8 cellular contexts compared by ENCODE assay signal in the genomic region with DNA sequence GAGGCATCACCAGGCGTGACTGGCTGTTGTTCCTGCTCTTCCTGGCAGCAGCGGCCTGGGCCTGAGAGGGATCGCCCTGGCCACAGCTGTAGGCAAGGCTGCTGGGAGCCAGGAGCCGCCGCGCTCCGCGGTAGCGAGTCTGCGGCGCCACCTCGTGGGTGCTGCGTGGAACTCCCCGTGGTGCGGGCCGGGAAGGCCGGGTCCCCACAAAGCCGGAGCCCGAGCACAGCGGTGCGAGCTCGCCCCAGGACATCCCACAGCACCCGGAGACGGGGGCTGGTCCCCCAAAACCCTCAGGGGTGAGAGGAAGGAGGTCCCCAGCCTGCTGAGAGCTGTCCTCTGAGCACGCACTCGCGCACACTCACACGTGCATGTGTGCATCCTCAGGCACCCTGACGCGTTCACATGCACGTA.
DNase-seq lines count a peak whose midpoint lies in the region; ATAC-seq, FAIRE-seq and TF ChIP-seq lines count a peak whose summit lies in the region.
"Not testable (repeated sequence)": the region's sequence is repeated elsewhere in the genome, so short reads cannot be mapped to it uniquely, and the experiment has no call there.

No MANE protein-coding gene starts in this region.

- not testable (repeated sequence) for FAIRE-seq in A549 (lab: Jason Lieb, UNC)

- TF ChIP-seq RAD21 in A549 (conservative IDR thresholded peaks at IDR 0.05 in 1 of 2, IDR thresholded peaks at IDR 0.05 in 1 of 2): peak; percentile 69 to 87

- WGBS in A549 (ENCODE audit: missing lambda C conversion rate): 30% methylated on average over 20 of the region's 31 CpGs
- 23 to 49% methylated on average over 15 to 29 of the region's 31 CpGs for WGBS in GM23248 (ENCODE audit: low coverage in 1 of 2, low lambda C conversion rate in 2 of 2, missing lambda C conversion rate in 2 of 2), 2 experiments

- CTCF ChIA-PET in A549 (lab: Yijun Ruan, JAX): not testable (repeated sequence)

- TF ChIP-seq POLR2A in A549 (IDR thresholded peaks at IDR 0.05; ENCODE audit: low read length): not testable (repeated sequence)

- H3K27me3 Mint-ChIP-seq in chondrocyte (ENCODE audit: low read depth); nephron (ENCODE audit: low read depth): not testable (repeated sequence)

- intact Hi-C loops in left ventricle myocardium inferior (cut with micrococcal nuclease): not testable (repeated sequence)

- in situ Hi-C loops in GM23248 (cut with MboI): not testable (repeated sequence)

- not testable (repeated sequence) for H3K4me1 Mint-ChIP-seq in chondrocyte (ENCODE audit: low read depth); nephron

- H3K4me2 ChIP-seq in A549: peak overlapping the region; percentile 68
- H3K4me2 ChIP-seq in GM23248 (ENCODE audit: unreplicated experiment): not testable (repeated sequence)

- TF ChIP-seq CTCF in A549 (IDR thresholded peaks at IDR 0.05): peak; percentile 65
- TF ChIP-seq CTCF in chondrocyte (IDR thresholded peaks at IDR 0.05): peak; percentile 83
- peak; percentile 79 for TF ChIP-seq CTCF in left ventricle myocardium inferior (IDR thresholded peaks at IDR 0.05; ENCODE audit: borderline replicate concordance)
- peak; percentile 68 to 71 (median 71) for TF ChIP-seq CTCF in nephron (IDR thresholded peaks at IDR 0.05; ENCODE audit: unreplicated experiment in 3 of 3)

- DNase-seq in A549 (ENCODE audit: low read depth in 1 of 2, low spot score in 1 of 2): peak in 1 of 2 experiments; percentile 68
- peak; percentile 83 for DNase-seq in GM23248
- peak; percentile 84 to 85 for DNase-seq in SJCRH30
- DNase-seq in activated T-cell treated with anti-CD3 and anti-CD28 coated beads for 4 hours: peak; percentile 23
- DNase-seq in chondrocyte (ENCODE audit: low spot score): not testable (repeated sequence)
- DNase-seq in left ventricle myocardium inferior: peak; percentile 77
- DNase-seq in stimulated activated CD4-positive, alpha-beta T cell treated with anti-CD3 and anti-CD28 coated beads, Interleukin-2, amount 100 ng/mL, for 4 hours (ENCODE audit: low read depth): peak; percentile 33

- not testable (repeated sequence) for H3K36me3 Mint-ChIP-seq in chondrocyte (ENCODE audit: low read depth); nephron (ENCODE audit: low read depth)

- not testable (repeated sequence) for H3K4me1 ChIP-seq in A549; GM23248 (ENCODE audit: insufficient read depth); SJCRH30; left ventricle myocardium inferior

- POLR2A ChIA-PET in A549 (lab: Yijun Ruan, JAX): not testable (repeated sequence)

- not testable (repeated sequence) for H3K79me2 ChIP-seq in GM23248 (ENCODE audit: insufficient read depth)

- H3K27ac ChIP-seq in A549: peak overlapping the region; percentile 46 to 76; a peak in 5 of 6 replicates
- H3K27ac ChIP-seq in GM23248; SJCRH30; left ventricle myocardium inferior (replicated peaks): not testable (repeated sequence)

- not testable (repeated sequence) for H3K4me3 Mint-ChIP-seq in chondrocyte (ENCODE audit: unreplicated experiment); nephron

- peak; percentile 44 to 90; a peak in 4 of 6 replicates for ATAC-seq in A549

- H4K20me1 ChIP-seq in GM23248 (ENCODE audit: insufficient read depth): not testable (repeated sequence)

- not testable (repeated sequence) for H3F3A ChIP-seq in GM23248 (ENCODE audit: insufficient read depth)

- not testable (repeated sequence) for H3K4me3 ChIP-seq in A549, GM23248, SJCRH30, left ventricle myocardium inferior

- H3K9me3 Mint-ChIP-seq in chondrocyte (ENCODE audit: low read depth); nephron: not testable (repeated sequence)

- H3K9ac ChIP-seq in GM23248: not testable (repeated sequence)

- not testable (repeated sequence) for H3K9me2 ChIP-seq in GM23248 (ENCODE audit: insufficient read depth)

- not testable (repeated sequence) for H3K27me3 ChIP-seq in GM23248 (replicated peaks; ENCODE audit: insufficient read depth); SJCRH30; left ventricle myocardium inferior (ENCODE audit: low read depth)

- not testable (repeated sequence) for H3K36me3 ChIP-seq in GM23248 (ENCODE audit: low read depth); SJCRH30; left ventricle myocardium inferior

- H3K9me3 ChIP-seq in A549; GM23248 (ENCODE audit: low read depth); SJCRH30 (replicated peaks); left ventricle myocardium inferior (replicated peaks): not testable (repeated sequence)

- not testable (repeated sequence) for TF ChIP-seq EP300 in A549 (IDR thresholded peaks at IDR 0.05)

- H3K27ac Mint-ChIP-seq in chondrocyte (ENCODE audit: unreplicated experiment); nephron: not testable (repeated sequence)

- H2AFZ ChIP-seq in GM23248: not testable (repeated sequence)

TF ChIP-seq in A549, 52 proteins besides CTCF, POLR2A, EP300 and RAD21:
- TF ChIP-seq SMC3 (IDR thresholded peaks at IDR 0.05): peak; percentile 91
